In genomic region chr20:58209652-58210397, GRCh38 we compare ENCODE assay signal across 8 cellular contexts. TPM values are rescaled to one million over a fixed set of nuclear protein-coding genes. Genes with fewer than 3 reads are reported as not detected.
A peak's percentile ranks its signal among the peaks of the same experiment; 100 is the strongest.
DNase-seq lines count a peak whose midpoint lies in the region; ATAC-seq and TF ChIP-seq lines count a peak whose summit lies in the region.
"Had no signal": no experiment of that assay in that cellular context is flagged by ENCODE, and none has a peak within 500 bp of the region (broad histone marks: within the 10 kb centered on the region; RNA-seq: fewer than 3 reads in every experiment).

No MANE protein-coding gene starts in this region.

- no peak overlapping the region for H3K4me3 ChIP-seq in colonic mucosa
- no peak overlapping the region for H3K4me3 ChIP-seq in lower leg skin (ENCODE audit: low read depth, poor library complexity, severe bottlenecking)

- DNase-seq in NCI-H345 treated with DMSO at 0.1 percent for 48 hours (lab: John Stamatoyannopoulos, UW; ENCODE audit: unreplicated experiment) = peak; percentile 41
- peak; percentile 85 for DNase-seq in activated CD4-positive, alpha-beta T cell treated with anti-CD3 and anti-CD28 coated beads, Interleukin-2, amount 10 ng/mL, durations not matched to agents 7 days and 5 days
- DNase-seq in colonic mucosa = peak; percentile 85
- DNase-seq in lower leg skin (ENCODE audit: low spot score in 2 of 2) = peak; percentile 64 to 97
- DNase-seq in stimulated activated CD4-positive, alpha-beta T cell treated with anti-CD3 and anti-CD28 coated beads, TNF-alpha, amount 100 ng/mL, for 4 hours (ENCODE audit: low read depth in 3 of 3) = peak; percentile 73 to 86 (median 80)

- no peak overlapping the region for H3K27ac ChIP-seq in colonic mucosa

- TF ChIP-seq POLR2A in lower leg skin (IDR thresholded peaks at IDR 0.05) = no peak

- no peaks in the 10 kb centered on the region for H3K9me3 ChIP-seq in colonic mucosa

- 5 to 9% methylated on average over 34 to 42 of the region's 46 CpGs for WGBS in lower leg skin, 2 donors

- H3K36me3 Mint-ChIP-seq in activated CD4-positive, alpha-beta T cell treated with anti-CD3 and anti-CD28 coated beads, Interleukin-2, amount 10 ng/mL, durations not matched to agents 7 days and 5 days (ENCODE audit: low read depth) = no peaks in the 10 kb centered on the region

- POLR2A ChIA-PET in activated CD4-positive, alpha-beta T cell treated with anti-CD3 and anti-CD28 coated beads, Interleukin-2, amount 10 ng/mL, durations not matched to agents 7 days and 5 days (lab: Charles Lee) = no interaction called here

- H3K4me3 Mint-ChIP-seq in activated CD4-positive, alpha-beta T cell treated with anti-CD3 and anti-CD28 coated beads, Interleukin-2, amount 10 ng/mL, durations not matched to agents 7 days and 5 days = no peak overlapping the region

- H3K36me3 ChIP-seq in colonic mucosa = no peaks in the 10 kb centered on the region

- peaks cover 3% of the 10 kb centered on the region for H3K27me3 ChIP-seq in colonic mucosa

- H3K27me3 Mint-ChIP-seq in activated CD4-positive, alpha-beta T cell treated with anti-CD3 and anti-CD28 coated beads, Interleukin-2, amount 10 ng/mL, durations not matched to agents 7 days and 5 days = peaks cover 13% of the 10 kb centered on the region

- intact Hi-C loops in colonic mucosa (cut with DNase I) (loop anchor here (2.0 to 10.0 kb wide), 3 partner anchors 613 to 845 kb away; no protein-coding TSS in a partner anchor), lower leg skin (cut with DNase I; ENCODE audit: low total_unique reads) (loop anchor here (2.0 to 10.0 kb wide), 2 partner anchors 613 to 695 kb away; no protein-coding TSS in a partner anchor)

- H3K4me1 Mint-ChIP-seq in activated CD4-positive, alpha-beta T cell treated with anti-CD3 and anti-CD28 coated beads, Interleukin-2, amount 10 ng/mL, durations not matched to agents 7 days and 5 days = peaks cover 3% of the 10 kb centered on the region

- ATAC-seq in HG02970 (IDR thresholded peaks at IDR 0.05; ENCODE audit: low FRiP score, unreplicated experiment) = peak; percentile 84

- TF ChIP-seq CTCF in GM12874 (IDR thresholded peaks at IDR 0.05; ENCODE audit: insufficient read depth, low read depth, low read length) (peak; percentile 100), colonic mucosa (IDR thresholded peaks at IDR 0.05) (peak; percentile 100), lower leg skin (IDR thresholded peaks at IDR 0.05) (peak in 1 of 3 donors; percentile 97)

- no peaks in the 10 kb centered on the region for H3K4me1 ChIP-seq in colonic mucosa

- no peak overlapping the region for H3K9ac ChIP-seq in colonic mucosa (ENCODE audit: low read depth in 2 of 2, low read length in 2 of 2)

- CTCF ChIA-PET in activated CD4-positive, alpha-beta T cell treated with anti-CD3 and anti-CD28 coated beads, Interleukin-2, amount 10 ng/mL, durations not matched to agents 7 days and 5 days (lab: Charles Lee) = interaction anchor here (0.8 to 1.7 kb wide), 6 partner anchors 10 to 28 kb away, joined by 3 to 11 read pairs (median 4); no protein-coding TSS in a partner anchor

- H3K9me3 Mint-ChIP-seq in activated CD4-positive, alpha-beta T cell treated with anti-CD3 and anti-CD28 coated beads, Interleukin-2, amount 10 ng/mL, durations not matched to agents 7 days and 5 days = no peaks in the 10 kb centered on the region

- peak overlapping the region; percentile 16 for H3K27ac Mint-ChIP-seq in activated CD4-positive, alpha-beta T cell treated with anti-CD3 and anti-CD28 coated beads, Interleukin-2, amount 10 ng/mL, durations not matched to agents 7 days and 5 days

RNA-seq across cellular contexts. Expression of gene ANKRD60, which starts 18.6 kb away (rescaled TPM):
- total RNA-seq in activated CD4-positive, alpha-beta T cell treated with anti-CD3 and anti-CD28 coated beads, Interleukin-2, amount 10 ng/mL, durations not matched to agents 7 days and 5 days = not detected
- not detected for total RNA-seq in colonic mucosa
- not detected for total RNA-seq in lower leg skin
- total RNA-seq: urinary bladder had no signal
